Comparison of ENCODE assay signal across 27 cellular contexts in genomic region chr14:31886161-31886835, GRCh38.
DNase-seq lines count a peak whose midpoint lies in the region; ATAC-seq, FAIRE-seq and TF ChIP-seq lines count a peak whose summit lies in the region.
"Had no signal": no experiment of that assay in that cellular context is flagged by ENCODE, and none has a peak within 500 bp of the region (broad histone marks: within the 10 kb centered on the region; RNA-seq: fewer than 3 reads in every experiment).

No MANE protein-coding gene starts in this region.

- H3K4me3 Mint-ChIP-seq in astrocyte (ENCODE audit: unreplicated experiment) (no peak overlapping the region), memory B cell (no peak overlapping the region)
- H3K4me3 Mint-ChIP-seq: CD14-positive monocyte; CD8-positive, alpha-beta memory T cell; IgD-negative memory B cell had no signal

- no peaks in the 10 kb centered on the region for H3K9me3 ChIP-seq in astrocyte (ENCODE audit: insufficient read depth, low read depth, low read length)
- H3K9me3 ChIP-seq: BE2C had no signal

- no peak for TF ChIP-seq CTCF in astrocyte (IDR thresholded peaks at IDR 0.05; ENCODE audit: insufficient read depth, low read depth, low read length)

- no peaks in the 10 kb centered on the region for H4K20me1 ChIP-seq in astrocyte (ENCODE audit: insufficient read depth, low read length)

- no peak overlapping the region for H3K27ac ChIP-seq in astrocyte (ENCODE audit: low read depth, low read length)
- H3K27ac ChIP-seq: GM23248, KMS-11, PC-9, RWPE1 had no signal

- no peak overlapping the region for H3K9ac ChIP-seq in astrocyte (ENCODE audit: low read length)
- H3K9ac ChIP-seq: GM23248, KMS-11 had no signal

- H3K36me3 Mint-ChIP-seq in astrocyte (ENCODE audit: low read depth, unreplicated experiment): peaks cover 2% of the 10 kb centered on the region
- H3K36me3 Mint-ChIP-seq in memory B cell: peaks cover 3% of the 10 kb centered on the region
- H3K36me3 Mint-ChIP-seq: CD14-positive monocyte; CD8-positive, alpha-beta memory T cell; IgD-negative memory B cell had no signal

- H3K4me1 Mint-ChIP-seq in astrocyte (ENCODE audit: low read depth, unreplicated experiment): peaks cover 48% of the 10 kb centered on the region
- peaks cover 12% of the 10 kb centered on the region for H3K4me1 Mint-ChIP-seq in memory B cell
- H3K4me1 Mint-ChIP-seq: CD14-positive monocyte; CD8-positive, alpha-beta memory T cell had no signal

- peaks cover 24% of the 10 kb centered on the region for H3K4me1 ChIP-seq in astrocyte (ENCODE audit: insufficient read depth, low read length)
- H3K4me1 ChIP-seq: BE2C had no signal

- intact Hi-C loops in posterior vena cava (cut with DNase I): no loop called here

- no peak overlapping the region for H3K4me2 ChIP-seq in astrocyte (ENCODE audit: low read length)
- H3K4me2 ChIP-seq: KMS-11, PC-9 had no signal

- H3K9me3 Mint-ChIP-seq in astrocyte (ENCODE audit: unreplicated experiment) (no peaks in the 10 kb centered on the region), memory B cell (peaks cover 5% of the 10 kb centered on the region)
- H3K9me3 Mint-ChIP-seq: CD8-positive, alpha-beta memory T cell; IgD-negative memory B cell had no signal

- no peak for FAIRE-seq in astrocyte (lab: Jason Lieb, UNC)

- H3K79me2 ChIP-seq in astrocyte (ENCODE audit: insufficient read depth, low read length): no peaks in the 10 kb centered on the region

- DNase-seq in COLO829 (ENCODE audit: low spot score) (peak; percentile 88), astrocyte (ENCODE audit: low read depth) (peak; percentile 51), dedifferentiated amniotic fluid mesenchymal stem cell (ENCODE audit: extremely low spot score) (peak; percentile 26), memory B cell (ENCODE audit: low spot score in 2 of 2) (no peak), activated T-cell treated with anti-CD3 and anti-CD28 coated beads for 4 hours (no peak), NCI-H526 treated with DMSO at 0.1 percent for 48 hours (lab: John Stamatoyannopoulos, UW) (no peak), D341Med (ENCODE audit: low spot score) (no peak), posterior vena cava (ENCODE audit: low spot score) (no peak)
- DNase-seq: 8988T; ACHN; BE2C; Calu3; CD8-positive, alpha-beta memory T cell; DMS153; DND-41; GM23248; H7; MM.1S; NCI-H2029; NCI-H446 treated with DMSO at 0.1 percent for 48 hours; NCI-H526; PC-9; SHP77 had no signal

- H3K36me3 ChIP-seq in astrocyte (ENCODE audit: insufficient read depth, low read length): no peaks in the 10 kb centered on the region
- H3K36me3 ChIP-seq: BE2C had no signal

- no peaks in the 10 kb centered on the region for H3K27me3 ChIP-seq in astrocyte (ENCODE audit: insufficient read depth, low read length)

- peak overlapping the region; percentile 59 for H3K27ac Mint-ChIP-seq in astrocyte (ENCODE audit: unreplicated experiment)
- H3K27ac Mint-ChIP-seq in memory B cell: peak overlapping the region; percentile 18
- H3K27ac Mint-ChIP-seq: CD14-positive monocyte; CD8-positive, alpha-beta memory T cell; IgD-negative memory B cell had no signal

- H3K27me3 Mint-ChIP-seq in astrocyte (ENCODE audit: low read depth, unreplicated experiment): no peaks in the 10 kb centered on the region
- no peaks in the 10 kb centered on the region for H3K27me3 Mint-ChIP-seq in memory B cell
- H3K27me3 Mint-ChIP-seq: IgD-negative memory B cell had no signal

- H3K4me3 ChIP-seq in astrocyte (ENCODE audit: insufficient read depth, low read depth, low read length): no peak overlapping the region
- H3K4me3 ChIP-seq: GM23248, PC-9 had no signal

- no peak for ATAC-seq in memory B cell (ENCODE audit: low read depth)

- H2AFZ ChIP-seq in astrocyte (ENCODE audit: low read depth, low read length): no peak overlapping the region
- H2AFZ ChIP-seq: GM23248, PC-9 had no signal

Comparison
In these comparisons a context has a peak if more than half of its experiments do, and no peak if none do; other contexts are left out.
1. DNase-seq: peak in COLO829 (single experiment), astrocyte (single experiment) and dedifferentiated amniotic fluid mesenchymal stem cell (single experiment); none in memory B cell (0 of 2), activated T-cell treated with anti-CD3 and anti-CD28 coated beads for 4 hours (single experiment), NCI-H526 treated with DMSO at 0.1 percent for 48 hours (single experiment), D341Med (single experiment) and posterior vena cava (single experiment).